Comparison of ENCODE assay signal across 8 cellular contexts in genomic region chr11:67954251-67954650, GRCh38. TPM values are rescaled to one million over a fixed set of nuclear protein-coding genes. Genes with fewer than 3 reads are reported as not detected.
A peak's percentile ranks its signal among the peaks of the same experiment; 100 is the strongest.
DNase-seq lines count a peak whose midpoint lies in the region; ATAC-seq and TF ChIP-seq lines count a peak whose summit lies in the region.
"Not testable (repeated sequence)": the region's sequence is repeated elsewhere in the genome, so short reads cannot be mapped to it uniquely, and the experiment has no call there.
"Had no signal": no experiment of that assay in that cellular context is flagged by ENCODE, and none has a peak within 500 bp of the region (broad histone marks: within the 10 kb centered on the region; RNA-seq: fewer than 3 reads in every experiment).

No MANE protein-coding gene starts in this region.

- H3K4me1 Mint-ChIP-seq in CD8-positive, alpha-beta memory T cell; activated naive CD4-positive, alpha-beta T cell treated with anti-CD3 and anti-CD28 coated beads, Interleukin-2, amount 50 U/mL, for 24 hours; naive thymus-derived CD4-positive, alpha-beta T cell; progenitor cell of endocrine pancreas (ENCODE audit: low read depth): not testable (repeated sequence)
- H3K4me1 Mint-ChIP-seq in T-helper 17 cell, result peaks cover 16% of the 10 kb centered on the region
- peaks cover 14% of the 10 kb centered on the region for H3K4me1 Mint-ChIP-seq in activated CD8-positive, alpha-beta T cell treated with anti-CD3 and anti-CD28 coated beads, Interleukin-2, amount 10 ng/mL, durations not matched to agents 7 days and 5 days (ENCODE audit: low read depth)
- H3K4me1 Mint-ChIP-seq in effector memory CD8-positive, alpha-beta T cell (ENCODE audit: low read depth in 2 of 2), result peaks cover 11 to 12% of the 10 kb centered on the region in 2 donors

- peak overlapping the region in 6 of 7 donors; percentile 70 to 83 (median 79) for H3K4me3 Mint-ChIP-seq in CD8-positive, alpha-beta memory T cell
- H3K4me3 Mint-ChIP-seq in T-helper 17 cell, result peak overlapping the region; percentile 93
- H3K4me3 Mint-ChIP-seq in activated CD8-positive, alpha-beta T cell treated with anti-CD3 and anti-CD28 coated beads, Interleukin-2, amount 10 ng/mL, durations not matched to agents 7 days and 5 days, result peak overlapping the region; percentile 56
- H3K4me3 Mint-ChIP-seq in activated naive CD4-positive, alpha-beta T cell treated with anti-CD3 and anti-CD28 coated beads, Interleukin-2, amount 50 U/mL, for 24 hours, result peak overlapping the region; percentile 84
- H3K4me3 Mint-ChIP-seq in effector memory CD8-positive, alpha-beta T cell, result peak overlapping the region; percentile 85
- peak overlapping the region; percentile 60 to 93 (median 87) for H3K4me3 Mint-ChIP-seq in naive thymus-derived CD4-positive, alpha-beta T cell
- H3K4me3 Mint-ChIP-seq in progenitor cell of endocrine pancreas (ENCODE audit: low read depth), result peak overlapping the region; percentile 56

- H3K4me1 ChIP-seq in CD8-positive, alpha-beta memory T cell (ENCODE audit: insufficient read depth, low read length); naive thymus-derived CD4-positive, alpha-beta T cell (ENCODE audit: control insufficient read depth in 2 of 2, insufficient read depth in 2 of 2, low read length in 2 of 2): not testable (repeated sequence)

- H3K36me3 ChIP-seq in CD8-positive, alpha-beta memory T cell (ENCODE audit: insufficient read depth, low read length); naive thymus-derived CD4-positive, alpha-beta T cell (ENCODE audit: control insufficient read depth in 2 of 3, insufficient read depth in 3 of 3, low read length in 3 of 3): not testable (repeated sequence)

- not testable (repeated sequence) for H3K27ac ChIP-seq in CD8-positive, alpha-beta memory T cell (ENCODE audit: low read depth, low read length); naive thymus-derived CD4-positive, alpha-beta T cell (ENCODE audit: low read depth, low read length)

- not testable (repeated sequence) for H3K9me3 Mint-ChIP-seq in CD8-positive, alpha-beta memory T cell; activated CD8-positive, alpha-beta T cell treated with anti-CD3 and anti-CD28 coated beads, Interleukin-2, amount 10 ng/mL, durations not matched to agents 7 days and 5 days (ENCODE audit: insufficient read depth); activated naive CD4-positive, alpha-beta T cell treated with anti-CD3 and anti-CD28 coated beads, Interleukin-2, amount 50 U/mL, for 24 hours; effector memory CD8-positive, alpha-beta T cell; naive thymus-derived CD4-positive, alpha-beta T cell; progenitor cell of endocrine pancreas (ENCODE audit: low read depth)

- H3K9me3 ChIP-seq in CD8-positive, alpha-beta memory T cell (ENCODE audit: low read length); T-helper 17 cell (ENCODE audit: control insufficient read depth, low read length, poor library complexity, severe bottlenecking); naive thymus-derived CD4-positive, alpha-beta T cell (ENCODE audit: control insufficient read depth in 2 of 3, low read length in 3 of 3): not testable (repeated sequence)

- H3K27me3 Mint-ChIP-seq in CD8-positive, alpha-beta memory T cell, result peaks cover 9 to 32% of the 10 kb centered on the region in 2 donors
- H3K27me3 Mint-ChIP-seq in T-helper 17 cell (peaks cover 14% of the 10 kb centered on the region), progenitor cell of endocrine pancreas (peaks cover 60% of the 10 kb centered on the region)
- H3K27me3 Mint-ChIP-seq in activated CD8-positive, alpha-beta T cell treated with anti-CD3 and anti-CD28 coated beads, Interleukin-2, amount 10 ng/mL, durations not matched to agents 7 days and 5 days (ENCODE audit: low read depth), result peaks cover 40% of the 10 kb centered on the region
- H3K27me3 Mint-ChIP-seq in activated naive CD4-positive, alpha-beta T cell treated with anti-CD3 and anti-CD28 coated beads, Interleukin-2, amount 50 U/mL, for 24 hours, result not testable (repeated sequence)
- H3K27me3 Mint-ChIP-seq in effector memory CD8-positive, alpha-beta T cell, result peaks cover 21 to 61% of the 10 kb centered on the region in 2 donors
- H3K27me3 Mint-ChIP-seq in naive thymus-derived CD4-positive, alpha-beta T cell, result peaks cover 4 to 50% (median 15%) of the 10 kb centered on the region in 5 donors

- peak overlapping the region in 1 of 8 donors; percentile 42 for H3K27ac Mint-ChIP-seq in CD8-positive, alpha-beta memory T cell
- peak overlapping the region; percentile 32 for H3K27ac Mint-ChIP-seq in T-helper 17 cell
- H3K27ac Mint-ChIP-seq in activated CD8-positive, alpha-beta T cell treated with anti-CD3 and anti-CD28 coated beads, Interleukin-2, amount 10 ng/mL, durations not matched to agents 7 days and 5 days; activated naive CD4-positive, alpha-beta T cell treated with anti-CD3 and anti-CD28 coated beads, Interleukin-2, amount 50 U/mL, for 24 hours; progenitor cell of endocrine pancreas: not testable (repeated sequence)
- H3K27ac Mint-ChIP-seq in effector memory CD8-positive, alpha-beta T cell, result peak overlapping the region in 1 of 2 donors; percentile 83
- H3K27ac Mint-ChIP-seq in naive thymus-derived CD4-positive, alpha-beta T cell, result peak overlapping the region in 3 of 9 donors; percentile 14 to 62 (median 44)

- POLR2A ChIA-PET in CD8-positive, alpha-beta memory T cell (lab: Charles Lee); activated CD8-positive, alpha-beta T cell treated with anti-CD3 and anti-CD28 coated beads, Interleukin-2, amount 10 ng/mL, durations not matched to agents 7 days and 5 days (lab: Charles Lee); naive thymus-derived CD4-positive, alpha-beta T cell (lab: Charles Lee): not testable (repeated sequence)

- CTCF ChIA-PET in CD8-positive, alpha-beta memory T cell (lab: Charles Lee); activated CD8-positive, alpha-beta T cell treated with anti-CD3 and anti-CD28 coated beads, Interleukin-2, amount 10 ng/mL, durations not matched to agents 7 days and 5 days (lab: Charles Lee); naive thymus-derived CD4-positive, alpha-beta T cell (lab: Charles Lee): not testable (repeated sequence)

- not testable (repeated sequence) for H3K27me3 ChIP-seq in CD8-positive, alpha-beta memory T cell (ENCODE audit: insufficient read depth, low read length, poor library complexity, severe bottlenecking); naive thymus-derived CD4-positive, alpha-beta T cell (ENCODE audit: control insufficient read depth in 2 of 2, insufficient read depth in 2 of 2, low read length in 2 of 2)

- not testable (repeated sequence) for H3K4me3 ChIP-seq in CD8-positive, alpha-beta memory T cell (ENCODE audit: low read length); naive thymus-derived CD4-positive, alpha-beta T cell (ENCODE audit: low read length)

- intact Hi-C loops in naive thymus-derived CD4-positive, alpha-beta T cell (cut with micrococcal nuclease), result loop anchor here (2.0 to 10.0 kb wide), 2 partner anchors 93 to 99 kb away; no protein-coding TSS in a partner anchor

- not testable (repeated sequence) for H3K36me3 Mint-ChIP-seq in CD8-positive, alpha-beta memory T cell; T-helper 17 cell (ENCODE audit: low read depth); activated CD8-positive, alpha-beta T cell treated with anti-CD3 and anti-CD28 coated beads, Interleukin-2, amount 10 ng/mL, durations not matched to agents 7 days and 5 days (ENCODE audit: low read depth); activated naive CD4-positive, alpha-beta T cell treated with anti-CD3 and anti-CD28 coated beads, Interleukin-2, amount 50 U/mL, for 24 hours; effector memory CD8-positive, alpha-beta T cell (ENCODE audit: insufficient read depth); naive thymus-derived CD4-positive, alpha-beta T cell; progenitor cell of endocrine pancreas (ENCODE audit: insufficient read depth)

- DNase-seq in CD8-positive, alpha-beta memory T cell; T-helper 17 cell; activated CD8-positive, alpha-beta T cell treated with anti-CD3 and anti-CD28 coated beads, Interleukin-2, amount 10 ng/mL, durations not matched to agents 7 days and 5 days; effector memory CD8-positive, alpha-beta T cell; naive thymus-derived CD4-positive, alpha-beta T cell; progenitor cell of endocrine pancreas (ENCODE audit: low spot score, unreplicated experiment): not testable (repeated sequence)

- not testable (repeated sequence) for ATAC-seq in T-helper 17 cell; activated CD8-positive, alpha-beta T cell treated with anti-CD3 and anti-CD28 coated beads, Interleukin-2, amount 10 ng/mL, durations not matched to agents 7 days and 5 days; effector memory CD8-positive, alpha-beta T cell (replicated peaks); naive thymus-derived CD4-positive, alpha-beta T cell

- TF ChIP-seq CTCF in progenitor cell of endocrine pancreas (IDR thresholded peaks at IDR 0.05; ENCODE audit: unreplicated experiment), result not testable (repeated sequence)

RNA-seq across cellular contexts. Expression of gene UNC93B1, which starts 49.6 kb away (rescaled TPM):
- total RNA-seq in CD8-positive, alpha-beta memory T cell, result 10 to 100 TPM in 1 of 2 experiments, 1 to 10 TPM in 1; 9.8 to 11.1 TPM
- polyA plus RNA-seq in CD8-positive, alpha-beta memory T cell, result 26.5 TPM
- 10 to 100 TPM; 24.7 to 27.2 TPM for total RNA-seq in T-helper 17 cell
- total RNA-seq in activated CD8-positive, alpha-beta T cell treated with anti-CD3 and anti-CD28 coated beads, Interleukin-2, amount 10 ng/mL, durations not matched to agents 7 days and 5 days, result 10 to 100 TPM; 27.8 to 29.8 TPM
- 10 to 100 TPM; 10.1 to 76.3 (median 21.1) TPM for total RNA-seq in naive thymus-derived CD4-positive, alpha-beta T cell
- 10 to 100 TPM in 1 of 2 donors, 1 to 10 TPM in 1; 4.3 to 12.7 TPM for polyA plus RNA-seq in naive thymus-derived CD4-positive, alpha-beta T cell
- 6.7 and 8.0 TPM in 2 replicates for total RNA-seq in progenitor cell of endocrine pancreas

RNA-seq across cellular contexts. Expression of gene ALDH3B1, which starts 55.9 kb away (rescaled TPM):
- under 1 TPM; 0.20 to 0.33 TPM for total RNA-seq in CD8-positive, alpha-beta memory T cell
- 0.12 TPM for polyA plus RNA-seq in CD8-positive, alpha-beta memory T cell
- 1 to 10 TPM; 1.1 TPM for total RNA-seq in T-helper 17 cell
- total RNA-seq in activated CD8-positive, alpha-beta T cell treated with anti-CD3 and anti-CD28 coated beads, Interleukin-2, amount 10 ng/mL, durations not matched to agents 7 days and 5 days, result not detected
- total RNA-seq in naive thymus-derived CD4-positive, alpha-beta T cell, result 10 to 100 TPM in 1 of 5 experiments, 1 to 10 TPM in 1, under 1 TPM in 2, not detected in 1; 0.57 to 29.5 (median 1.9) TPM
- under 1 TPM in 1 of 2 donors, not detected in 1; 0.05 TPM for polyA plus RNA-seq in naive thymus-derived CD4-positive, alpha-beta T cell
- total RNA-seq in progenitor cell of endocrine pancreas, result not detected in 2 replicates
- total RNA-seq: A673 had no signal
